Comparison of ENCODE assay signal across 8 cellular contexts in the genomic region with DNA sequence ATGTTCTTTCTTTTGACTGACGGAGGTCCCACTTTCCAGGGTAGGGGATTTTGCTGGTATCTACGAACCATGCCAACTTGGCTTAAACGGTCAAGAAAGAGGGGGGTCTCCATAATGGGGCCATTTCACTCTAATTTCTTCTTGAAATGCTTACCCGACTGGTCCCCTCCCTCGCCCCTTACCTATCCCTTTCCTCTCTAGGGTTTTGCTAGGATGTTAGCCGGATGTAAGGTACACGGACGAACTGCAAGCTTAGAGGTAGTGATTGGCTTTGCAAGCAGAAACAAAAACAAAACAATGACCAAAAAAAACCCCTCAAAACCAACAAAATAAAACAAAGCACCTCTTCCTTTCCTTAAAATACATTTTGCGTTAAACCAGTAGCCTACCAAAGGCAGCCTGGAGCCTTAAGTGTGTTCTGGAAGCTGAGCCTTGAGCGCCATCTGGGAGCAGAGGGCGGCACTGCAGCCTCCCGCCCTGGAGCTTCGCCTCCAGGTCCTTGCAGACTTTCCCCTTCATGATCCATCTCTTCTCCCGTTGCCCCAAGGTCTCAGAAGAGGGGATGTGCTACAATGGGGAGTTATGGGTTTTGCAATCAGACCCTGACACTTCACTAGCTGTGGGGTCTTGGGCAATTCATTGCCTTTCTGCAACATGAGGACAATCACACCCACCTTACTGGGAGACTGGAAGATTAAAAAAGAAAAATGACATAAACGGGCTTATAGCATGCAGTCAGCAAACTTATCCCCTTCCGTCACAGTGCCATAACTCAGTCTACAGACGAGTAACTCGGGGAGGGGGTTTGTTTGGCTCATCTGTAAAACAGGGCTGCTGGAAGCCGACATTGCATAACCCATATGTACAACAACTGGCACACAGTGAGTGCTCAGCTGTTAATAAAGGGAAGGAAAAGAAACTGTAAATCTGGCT.
A peak's percentile ranks its signal among the peaks of the same experiment; 100 is the strongest.
DNase-seq lines count a peak whose midpoint lies in the region; ATAC-seq and TF ChIP-seq lines count a peak whose summit lies in the region.
"Not testable (repeated sequence)": the region's sequence is repeated elsewhere in the genome, so short reads cannot be mapped to it uniquely, and the experiment has no call there.

No MANE protein-coding gene starts in this region.

- not testable (repeated sequence) for H3K4me2 ChIP-seq in Karpas-422 (ENCODE audit: low read depth, low read length, poor library complexity, severe bottlenecking)

- TF ChIP-seq POLR2A in erythroblast (IDR thresholded peaks at IDR 0.05; ENCODE audit: low read length); prostate gland (IDR thresholded peaks at IDR 0.05): not testable (repeated sequence)

- H3K27me3 ChIP-seq in Karpas-422 (ENCODE audit: low read length); left lung; prostate gland (replicated peaks; ENCODE audit: insufficient read depth): not testable (repeated sequence)

- H3K4me3 ChIP-seq in Karpas-422 (ENCODE audit: low read length); left lung; prostate gland: not testable (repeated sequence)

- intact Hi-C loops in left lung (cut with DNase I); prostate gland (cut with DNase I): not testable (repeated sequence)

- CTCF ChIA-PET in RWPE1 (lab: Yijun Ruan, JAX), result interaction anchor here (0.7 kb wide), 2 partner anchors 129 to 594 kb away, joined by 3 to 8 read pairs; no protein-coding TSS in a partner anchor

- ATAC-seq in activated naive CD4-positive, alpha-beta T cell treated with anti-CD3 and anti-CD28 coated beads, Interleukin-2, amount 50 U/mL, for 72 hours, result peak; percentile 67 to 76
- peak; percentile 99 for ATAC-seq in left lung

- H3K9me2 ChIP-seq in Karpas-422 (replicated peaks; ENCODE audit: insufficient read depth, low read length), result not testable (repeated sequence)

- H4K20me1 ChIP-seq in Karpas-422 (ENCODE audit: insufficient read depth, low read depth, low read length), result not testable (repeated sequence)

- not testable (repeated sequence) for H3K4me1 ChIP-seq in Karpas-422 (ENCODE audit: low read length); left lung; prostate gland (replicated peaks)

- H3K36me3 Mint-ChIP-seq in activated naive CD4-positive, alpha-beta T cell treated with anti-CD3 and anti-CD28 coated beads, Interleukin-2, amount 50 U/mL, for 72 hours, result not testable (repeated sequence)

- WGBS in prostate gland, result 31% methylated on average over 10 of the region's 19 CpGs

- POLR2A ChIA-PET in RWPE1 (lab: Yijun Ruan, JAX; ENCODE audit: low non-redundant PET), result not testable (repeated sequence)

- TF ChIP-seq CTCF in 22Rv1 (IDR thresholded peaks at IDR 0.05) (peak; percentile 77), GM12872 (IDR thresholded peaks at IDR 0.05; ENCODE audit: insufficient read depth, low read depth, low read length) (peak; percentile 82), RWPE1 (conservative IDR thresholded peaks at IDR 0.05; ENCODE audit: low read depth) (peak; percentile 71), left lung (IDR thresholded peaks at IDR 0.05) (peak; percentile 81 to 82), prostate gland (IDR thresholded peaks at IDR 0.05) (peak; percentile 11 to 52 (median 49))

- H3K9me3 Mint-ChIP-seq in activated naive CD4-positive, alpha-beta T cell treated with anti-CD3 and anti-CD28 coated beads, Interleukin-2, amount 50 U/mL, for 72 hours, result not testable (repeated sequence)

- H2AFZ ChIP-seq in Karpas-422 (ENCODE audit: low read length), result not testable (repeated sequence)

- not testable (repeated sequence) for H3K9ac ChIP-seq in Karpas-422 (ENCODE audit: low read length)

- not testable (repeated sequence) for H3K27ac Mint-ChIP-seq in activated naive CD4-positive, alpha-beta T cell treated with anti-CD3 and anti-CD28 coated beads, Interleukin-2, amount 50 U/mL, for 72 hours

- not testable (repeated sequence) for H3K79me2 ChIP-seq in Karpas-422 (ENCODE audit: low read length)

- not testable (repeated sequence) for H3K27ac ChIP-seq in 22Rv1; Karpas-422 (ENCODE audit: low read length); RWPE1; left lung; prostate gland

- H3K36me3 ChIP-seq in Karpas-422 (ENCODE audit: insufficient read depth, low read length); left lung; prostate gland: not testable (repeated sequence)

- DNase-seq in Karpas-422 (peak; percentile 46), erythroblast (lab: John Stamatoyannopoulos, UW) (peak; percentile 8 to 38)
- DNase-seq in RWPE1 (ENCODE audit: low spot score); left lung; prostate gland (ENCODE audit: low spot score): not testable (repeated sequence)
- peak in 1 of 2 donors; percentile 3 for DNase-seq in activated naive CD4-positive, alpha-beta T cell treated with anti-CD3 and anti-CD28 coated beads, Interleukin-2, amount 50 U/mL, for 72 hours (ENCODE audit: low spot score in 2 of 2)

- H3K9me3 ChIP-seq in Karpas-422 (ENCODE audit: low read length); left lung; prostate gland: not testable (repeated sequence)
